In the genomic region with DNA sequence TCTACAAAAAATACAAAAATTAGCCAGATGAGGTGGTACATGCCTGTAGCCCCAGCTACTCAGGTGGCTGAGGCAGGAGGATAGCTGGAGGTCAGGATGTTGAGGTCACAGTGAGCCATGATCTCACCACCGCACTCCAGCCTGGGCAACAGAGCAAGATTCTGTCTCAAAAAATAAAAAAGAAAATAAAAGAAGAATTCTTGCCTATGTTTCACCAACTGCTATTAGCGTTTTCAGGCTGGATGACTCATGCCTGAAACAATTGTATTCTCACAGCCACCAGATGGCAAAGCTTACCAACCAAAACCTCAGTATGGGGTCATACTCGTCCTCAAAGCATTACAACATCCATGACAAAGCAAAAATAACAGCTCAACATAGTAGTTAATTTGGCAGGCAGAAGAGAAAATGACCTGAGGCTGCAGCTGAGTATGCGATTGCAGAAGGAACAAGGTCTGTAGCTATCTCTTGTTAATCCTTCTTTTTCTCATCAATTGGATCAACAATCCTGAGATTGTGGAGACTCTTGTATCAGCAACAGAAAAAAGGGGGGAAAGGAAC, we compare ENCODE assay signal across 8 cellular contexts.
A peak's percentile ranks its signal among the peaks of the same experiment; 100 is the strongest.
DNase-seq lines count a peak whose midpoint lies in the region; ATAC-seq and TF ChIP-seq lines count a peak whose summit lies in the region.

No MANE protein-coding gene starts in this region.

- peak; percentile 83 for DNase-seq in AG08396 (ENCODE audit: low spot score)
- peak; percentile 59 for DNase-seq in LoVo (ENCODE audit: low spot score)
- peak; percentile 90 for DNase-seq in SKM-1 (lab: John Stamatoyannopoulos, UW; ENCODE audit: unreplicated experiment)
- peak; percentile 98 for DNase-seq in choroid plexus epithelial cell (ENCODE audit: low read depth)
- DNase-seq in left kidney (ENCODE audit: low read depth, low spot score) = peak; percentile 43
- DNase-seq in stimulated activated CD4-positive, alpha-beta T cell treated with anti-CD3 and anti-CD28 coated beads, TNF-alpha, amount 100 ng/mL, for 48 hours (ENCODE audit: low read depth in 3 of 3) = peak in 2 of 3 donors; percentile 3 to 33
- no peak for DNase-seq in NCI-H1092 treated with DMSO at 0.1 percent for 48 hours (lab: John Stamatoyannopoulos, UW)

- ATAC-seq in GM18511 (IDR thresholded peaks at IDR 0.05; ENCODE audit: unreplicated experiment) = peak; percentile 60

- peak; percentile 67 for TF ChIP-seq CTCF in choroid plexus epithelial cell (conservative IDR thresholded peaks at IDR 0.05; ENCODE audit: low read depth, low read length)

- H3K4me3 ChIP-seq in choroid plexus epithelial cell (ENCODE audit: low read depth, low read length) = no peak overlapping the region
